8 cellular contexts compared by ENCODE assay signal in the genomic region with DNA sequence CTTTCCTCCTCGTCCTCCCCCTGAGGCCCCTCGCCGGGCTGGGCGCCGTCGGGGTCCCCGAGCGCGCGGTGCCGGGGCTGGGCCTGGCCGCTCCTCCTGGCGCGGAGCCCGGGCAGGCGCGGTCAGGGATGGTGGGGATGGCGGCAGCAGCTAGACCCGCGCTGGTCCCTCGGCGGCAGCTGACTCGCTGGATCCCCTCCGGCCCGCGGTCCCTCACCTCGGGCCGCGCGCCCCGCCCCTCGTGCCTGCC. TPM values are rescaled to one million over a fixed set of nuclear protein-coding genes. Genes with fewer than 3 reads are reported as not detected.
A peak's percentile ranks its signal among the peaks of the same experiment; 100 is the strongest.
DNase-seq lines count a peak whose midpoint lies in the region; TF ChIP-seq lines count a peak whose summit lies in the region.

A gene with protein sequence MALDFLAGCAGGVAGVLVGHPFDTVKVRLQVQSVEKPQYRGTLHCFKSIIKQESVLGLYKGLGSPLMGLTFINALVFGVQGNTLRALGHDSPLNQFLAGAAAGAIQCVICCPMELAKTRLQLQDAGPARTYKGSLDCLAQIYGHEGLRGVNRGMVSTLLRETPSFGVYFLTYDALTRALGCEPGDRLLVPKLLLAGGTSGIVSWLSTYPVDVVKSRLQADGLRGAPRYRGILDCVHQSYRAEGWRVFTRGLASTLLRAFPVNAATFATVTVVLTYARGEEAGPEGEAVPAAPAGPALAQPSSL (minus strand): TSS at position 189 of the 250 bp plus-strand sequence. CDS start 212 bp downstream, outside the sequence.

- peak within 1 kb of the TSS; percentile 81 to 92 (median 88) for H3K4me3 Mint-ChIP-seq in CD8-positive, alpha-beta memory T cell

- peaks cover 0 to 4% of the 10 kb centered on the region in 2 donors for H3K27me3 Mint-ChIP-seq in CD8-positive, alpha-beta memory T cell

- POLR2A ChIA-PET in CD8-positive, alpha-beta memory T cell (lab: Charles Lee) = interaction anchor here (1.3 kb wide), 1 partner anchor 84 kb away, joined by 4 read pairs; no protein-coding TSS in a partner anchor
- POLR2A ChIA-PET in PC-9 (lab: Charles Lee; ENCODE audit: unreplicated experiment) = no interaction called here

- no peak for TF ChIP-seq CTCF in PC-9 (conservative IDR thresholded peaks at IDR 0.05)
- no peak for TF ChIP-seq CTCF in esophagus muscularis mucosa (IDR thresholded peaks at IDR 0.05)
- no peak for TF ChIP-seq CTCF in GM20000 (IDR thresholded peaks at IDR 0.05; ENCODE audit: extremely low read depth, missing control alignments)

- peaks cover 16% of the 10 kb centered on the region for H3K4me1 ChIP-seq in CD8-positive, alpha-beta memory T cell (ENCODE audit: insufficient read depth, low read length)
- peaks cover 5% of the 10 kb centered on the region; the same call in 1 of the 2 replicates for H3K4me1 ChIP-seq in PC-9 (replicated peaks; ENCODE audit: insufficient read depth)
- H3K4me1 ChIP-seq in esophagus muscularis mucosa = peaks cover 31 to 73% (median 66%) of the 10 kb centered on the region in 4 donors
- H3K4me1 ChIP-seq in neuron (ENCODE audit: insufficient read depth, low read length) = peaks cover 29% of the 10 kb centered on the region

- TF ChIP-seq EP300 in esophagus muscularis mucosa (IDR thresholded peaks at IDR 0.05) = no peak

- H3K4me2 ChIP-seq in PC-9 = peak within 1 kb of the TSS; percentile 68

- no peaks in the 10 kb centered on the region for H3K9me2 ChIP-seq in PC-9 (ENCODE audit: insufficient read depth)

- no peaks in the 10 kb centered on the region for H3K36me3 Mint-ChIP-seq in CD8-positive, alpha-beta memory T cell

- H3K9me3 Mint-ChIP-seq in CD8-positive, alpha-beta memory T cell = no peaks in the 10 kb centered on the region

- H3F3A ChIP-seq in PC-9 (ENCODE audit: insufficient read depth, low read depth) = peaks cover 11% of the 10 kb centered on the region; the same call in 1 of the 2 replicates

- DNase-seq in CD8-positive, alpha-beta memory T cell = no peak
- DNase-seq in PC-9 (no peak), esophagus muscularis mucosa (ENCODE audit: extremely low spot score) (no peak), NCI-H510A (lab: John Stamatoyannopoulos, UW) (no peak), NOMO-1 treated with DMSO at 0.1 percent for 48 hours (lab: John Stamatoyannopoulos, UW; ENCODE audit: unreplicated experiment) (no peak), GM20000 (ENCODE audit: low spot score) (no peak), NCI-H510A treated with DMSO at 0.1 percent for 48 hours (lab: John Stamatoyannopoulos, UW) (no peak)

- no peaks in the 10 kb centered on the region for H3K9me3 ChIP-seq in CD8-positive, alpha-beta memory T cell (ENCODE audit: low read length)
- H3K9me3 ChIP-seq in PC-9 (ENCODE audit: insufficient read depth, low read depth) (no peaks in the 10 kb centered on the region), esophagus muscularis mucosa (no peaks in the 10 kb centered on the region), neuron (ENCODE audit: low read length) (no peaks in the 10 kb centered on the region)

- WGBS in esophagus muscularis mucosa = 1% methylated on average over 20 of the region's 32 CpGs

- no peak within 1 kb of the TSS for H3K27ac ChIP-seq in CD8-positive, alpha-beta memory T cell (ENCODE audit: low read depth, low read length)
- H3K27ac ChIP-seq in PC-9 = no peak within 1 kb of the TSS
- peak within 1 kb of the TSS; percentile 89 to 93 (median 89) for H3K27ac ChIP-seq in esophagus muscularis mucosa (replicated peaks in 1 of 4)

- no TSS peak for BruUV-seq in PC-9 (replicated peaks; lab: Mats Ljungman, UMichigan)

- no peaks in the 10 kb centered on the region for H4K20me1 ChIP-seq in PC-9 (ENCODE audit: insufficient read depth)

- intact Hi-C loops in PC-9 (cut with micrococcal nuclease; ENCODE audit: unreplicated experiment) (loop anchor here (5.0 kb wide), 1 partner anchor 71 kb away; a partner anchor contains a TSS), esophagus muscularis mucosa (cut with DNase I) (loop anchor here (5.0 kb wide), 1 partner anchor 71 kb away; a partner anchor contains a TSS)

- TF ChIP-seq POLR2A in esophagus muscularis mucosa (IDR thresholded peaks at IDR 0.05; ENCODE audit: low read depth) = peak; percentile 18

- peak within 1 kb of the TSS; percentile 55 for H3K4me3 ChIP-seq in CD8-positive, alpha-beta memory T cell (ENCODE audit: low read length)
- H3K4me3 ChIP-seq in PC-9 (peak within 1 kb of the TSS; percentile 52; the same call in 1 of the 2 replicates), esophagus muscularis mucosa (peak within 1 kb of the TSS; percentile 82 to 98 (median 88)), neuron (ENCODE audit: low read length) (peak within 1 kb of the TSS; percentile 95)

- H3K27me3 ChIP-seq in CD8-positive, alpha-beta memory T cell (ENCODE audit: insufficient read depth, low read length, poor library complexity, severe bottlenecking) = no peaks in the 10 kb centered on the region
- H3K27me3 ChIP-seq in PC-9 (ENCODE audit: insufficient read depth, low read depth) = no peaks in the 10 kb centered on the region
- no peaks in the 10 kb centered on the region for H3K27me3 ChIP-seq in esophagus muscularis mucosa
- H3K27me3 ChIP-seq in neuron (ENCODE audit: insufficient read depth, low read length) = no peaks in the 10 kb centered on the region

- H2AFZ ChIP-seq in PC-9 = no peak within 1 kb of the TSS
- H2AFZ ChIP-seq in neuron (ENCODE audit: low read depth, low read length) = peak within 1 kb of the TSS; percentile 93

- peaks cover 12 to 19% (median 16%) of the 10 kb centered on the region in 3 donors for H3K4me1 Mint-ChIP-seq in CD8-positive, alpha-beta memory T cell

- no peaks in the 10 kb centered on the region for H3K79me2 ChIP-seq in PC-9 (ENCODE audit: low read depth)

- peak within 1 kb of the TSS in 4 of 8 donors; percentile 29 to 76 (median 59) for H3K27ac Mint-ChIP-seq in CD8-positive, alpha-beta memory T cell

- no peaks in the 10 kb centered on the region for H3K36me3 ChIP-seq in CD8-positive, alpha-beta memory T cell (ENCODE audit: insufficient read depth, low read length)
- H3K36me3 ChIP-seq in PC-9 (ENCODE audit: low read depth) = no peaks in the 10 kb centered on the region
- no peaks in the 10 kb centered on the region for H3K36me3 ChIP-seq in esophagus muscularis mucosa
- H3K36me3 ChIP-seq in neuron (ENCODE audit: insufficient read depth, low read length) = no peaks in the 10 kb centered on the region

- CTCF ChIA-PET in CD8-positive, alpha-beta memory T cell (lab: Charles Lee) = no interaction called here
- CTCF ChIA-PET in PC-9 (lab: Charles Lee) = no interaction called here

RNA-seq across cellular contexts. Expression of the gene that starts here (rescaled TPM):
- total RNA-seq in CD8-positive, alpha-beta memory T cell = 10 to 100 TPM; 10.4 to 10.5 TPM
- polyA plus RNA-seq in CD8-positive, alpha-beta memory T cell = 7.0 TPM
- 6.9 and 11.8 TPM in 2 replicates for total RNA-seq in PC-9 (2021)
- total RNA-seq in esophagus muscularis mucosa = 10 to 100 TPM; 37.4 to 63.0 (median 49.2) TPM

Comparison
In these comparisons a context has a peak if more than half of its experiments do, and no peak if none do; other contexts are left out.
1. H3K27ac ChIP-seq: peak in esophagus muscularis mucosa (4 of 4); none in CD8-positive, alpha-beta memory T cell (single experiment) and PC-9 (single experiment).
2. Peak in every context shown above with its lines, with median percentiles within 50 percentile points of each other: H3K4me3 ChIP-seq.